ENCODE assay signal across 1 cellular context in the genomic region with DNA sequence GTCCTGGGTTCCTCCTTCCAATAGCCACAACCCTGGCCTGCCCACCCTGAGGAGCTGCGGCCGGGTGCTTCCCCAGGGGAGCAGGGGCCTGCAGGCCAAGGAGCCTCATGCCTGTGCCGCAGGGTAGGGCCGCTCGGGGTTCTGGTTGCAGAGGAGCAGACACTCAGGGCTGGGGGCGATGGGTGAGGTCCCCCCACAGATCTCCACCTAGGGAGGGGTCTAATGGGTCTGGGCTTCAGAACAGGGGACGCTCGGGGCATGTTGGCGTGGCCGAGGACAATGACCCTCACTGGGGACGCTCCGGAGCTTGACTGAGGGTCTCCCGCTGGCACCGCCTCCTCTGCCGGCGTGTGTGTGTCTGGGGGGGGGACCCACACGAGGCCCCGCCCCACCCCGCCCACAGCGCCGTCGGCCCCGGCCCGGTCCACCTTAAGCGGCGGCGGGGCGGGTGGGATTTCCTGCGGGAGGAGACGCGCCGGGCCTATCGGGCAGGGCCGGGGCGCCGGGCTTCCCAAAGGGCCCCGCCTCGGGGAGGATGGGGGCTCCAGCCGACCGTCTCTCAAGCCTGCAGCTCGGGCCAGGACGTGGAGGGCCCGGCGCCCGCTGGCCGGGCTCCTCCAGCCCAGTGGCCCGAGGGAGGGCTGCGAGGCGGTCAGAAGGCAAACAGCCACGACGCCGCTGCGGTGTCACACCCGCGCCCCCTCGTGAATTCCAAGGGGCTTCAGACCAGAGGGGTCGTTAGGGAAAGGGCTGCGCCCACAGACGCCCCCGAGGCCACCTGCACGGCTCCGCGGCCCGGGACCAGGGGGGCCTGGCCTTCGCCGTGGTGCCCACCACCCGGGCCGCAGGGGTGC.
A peak's percentile ranks its signal among the peaks of the same experiment; 100 is the strongest.
TF ChIP-seq lines count a peak whose summit lies in the region.

No MANE protein-coding gene starts in this region.

TF ChIP-seq in GM12878, 131 proteins besides CTCF, POLR2A, EP300 and RAD21 (continues in another document):
- TF ChIP-seq, protein P1, sequence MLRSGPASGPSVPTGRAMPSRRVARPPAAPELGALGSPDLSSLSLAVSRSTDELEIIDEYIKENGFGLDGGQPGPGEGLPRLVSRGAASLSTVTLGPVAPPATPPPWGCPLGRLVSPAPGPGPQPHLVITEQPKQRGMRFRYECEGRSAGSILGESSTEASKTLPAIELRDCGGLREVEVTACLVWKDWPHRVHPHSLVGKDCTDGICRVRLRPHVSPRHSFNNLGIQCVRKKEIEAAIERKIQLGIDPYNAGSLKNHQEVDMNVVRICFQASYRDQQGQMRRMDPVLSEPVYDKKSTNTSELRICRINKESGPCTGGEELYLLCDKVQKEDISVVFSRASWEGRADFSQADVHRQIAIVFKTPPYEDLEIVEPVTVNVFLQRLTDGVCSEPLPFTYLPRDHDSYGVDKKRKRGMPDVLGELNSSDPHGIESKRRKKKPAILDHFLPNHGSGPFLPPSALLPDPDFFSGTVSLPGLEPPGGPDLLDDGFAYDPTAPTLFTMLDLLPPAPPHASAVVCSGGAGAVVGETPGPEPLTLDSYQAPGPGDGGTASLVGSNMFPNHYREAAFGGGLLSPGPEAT (IDR thresholded peaks at IDR 0.05; ENCODE audit: low read depth), result no peak; the same call in 1 of the 2 replicates
- no peak for TF ChIP-seq CREM (IDR thresholded peaks at IDR 0.05; ENCODE audit: low read depth)
- TF ChIP-seq SUZ12 (IDR thresholded peaks at IDR 0.05; ENCODE audit: unreplicated experiment), result no peak
- TF ChIP-seq FOXK2 (IDR thresholded peaks at IDR 0.05), result no peak
- TF ChIP-seq ZNF274 (IDR thresholded peaks at IDR 0.05; ENCODE audit: insufficient read depth, insufficient read length), result no peak
- no peak for TF ChIP-seq KDM1A (IDR thresholded peaks at IDR 0.05; ENCODE audit: borderline replicate concordance)
- TF ChIP-seq, protein P2, sequence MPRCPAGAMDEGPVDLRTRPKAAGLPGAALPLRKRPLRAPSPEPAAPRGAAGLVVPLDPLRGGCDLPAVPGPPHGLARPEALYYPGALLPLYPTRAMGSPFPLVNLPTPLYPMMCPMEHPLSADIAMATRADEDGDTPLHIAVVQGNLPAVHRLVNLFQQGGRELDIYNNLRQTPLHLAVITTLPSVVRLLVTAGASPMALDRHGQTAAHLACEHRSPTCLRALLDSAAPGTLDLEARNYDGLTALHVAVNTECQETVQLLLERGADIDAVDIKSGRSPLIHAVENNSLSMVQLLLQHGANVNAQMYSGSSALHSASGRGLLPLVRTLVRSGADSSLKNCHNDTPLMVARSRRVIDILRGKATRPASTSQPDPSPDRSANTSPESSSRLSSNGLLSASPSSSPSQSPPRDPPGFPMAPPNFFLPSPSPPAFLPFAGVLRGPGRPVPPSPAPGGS (IDR thresholded peaks at IDR 0.05; ENCODE audit: borderline replicate concordance, insufficient read depth, low read depth, low read length, poor library complexity, severe bottlenecking), result no peak
- TF ChIP-seq TCF7 (IDR thresholded peaks at IDR 0.05; ENCODE audit: borderline replicate concordance), result no peak
- TF ChIP-seq SREBF2 (IDR thresholded peaks at IDR 0.05; ENCODE audit: low read length), result no peak
- TF ChIP-seq, protein P3, sequence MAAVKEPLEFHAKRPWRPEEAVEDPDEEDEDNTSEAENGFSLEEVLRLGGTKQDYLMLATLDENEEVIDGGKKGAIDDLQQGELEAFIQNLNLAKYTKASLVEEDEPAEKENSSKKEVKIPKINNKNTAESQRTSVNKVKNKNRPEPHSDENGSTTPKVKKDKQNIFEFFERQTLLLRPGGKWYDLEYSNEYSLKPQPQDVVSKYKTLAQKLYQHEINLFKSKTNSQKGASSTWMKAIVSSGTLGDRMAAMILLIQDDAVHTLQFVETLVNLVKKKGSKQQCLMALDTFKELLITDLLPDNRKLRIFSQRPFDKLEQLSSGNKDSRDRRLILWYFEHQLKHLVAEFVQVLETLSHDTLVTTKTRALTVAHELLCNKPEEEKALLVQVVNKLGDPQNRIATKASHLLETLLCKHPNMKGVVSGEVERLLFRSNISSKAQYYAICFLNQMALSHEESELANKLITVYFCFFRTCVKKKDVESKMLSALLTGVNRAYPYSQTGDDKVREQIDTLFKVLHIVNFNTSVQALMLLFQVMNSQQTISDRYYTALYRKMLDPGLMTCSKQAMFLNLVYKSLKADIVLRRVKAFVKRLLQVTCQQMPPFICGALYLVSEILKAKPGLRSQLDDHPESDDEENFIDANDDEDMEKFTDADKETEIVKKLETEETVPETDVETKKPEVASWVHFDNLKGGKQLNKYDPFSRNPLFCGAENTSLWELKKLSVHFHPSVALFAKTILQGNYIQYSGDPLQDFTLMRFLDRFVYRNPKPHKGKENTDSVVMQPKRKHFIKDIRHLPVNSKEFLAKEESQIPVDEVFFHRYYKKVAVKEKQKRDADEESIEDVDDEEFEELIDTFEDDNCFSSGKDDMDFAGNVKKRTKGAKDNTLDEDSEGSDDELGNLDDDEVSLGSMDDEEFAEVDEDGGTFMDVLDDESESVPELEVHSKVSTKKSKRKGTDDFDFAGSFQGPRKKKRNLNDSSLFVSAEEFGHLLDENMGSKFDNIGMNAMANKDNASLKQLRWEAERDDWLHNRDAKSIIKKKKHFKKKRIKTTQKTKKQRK (IDR thresholded peaks at IDR 0.05; ENCODE audit: low read depth, low read length), result no peak
- TF ChIP-seq, protein P4, sequence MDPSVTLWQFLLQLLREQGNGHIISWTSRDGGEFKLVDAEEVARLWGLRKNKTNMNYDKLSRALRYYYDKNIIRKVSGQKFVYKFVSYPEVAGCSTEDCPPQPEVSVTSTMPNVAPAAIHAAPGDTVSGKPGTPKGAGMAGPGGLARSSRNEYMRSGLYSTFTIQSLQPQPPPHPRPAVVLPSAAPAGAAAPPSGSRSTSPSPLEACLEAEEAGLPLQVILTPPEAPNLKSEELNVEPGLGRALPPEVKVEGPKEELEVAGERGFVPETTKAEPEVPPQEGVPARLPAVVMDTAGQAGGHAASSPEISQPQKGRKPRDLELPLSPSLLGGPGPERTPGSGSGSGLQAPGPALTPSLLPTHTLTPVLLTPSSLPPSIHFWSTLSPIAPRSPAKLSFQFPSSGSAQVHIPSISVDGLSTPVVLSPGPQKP (IDR thresholded peaks at IDR 0.05; ENCODE audit: low read depth, low read length), result no peak
- peak in 1 of 2 experiments; percentile 50; a peak in 1 of 3 replicates for TF ChIP-seq EGR1 (IDR thresholded peaks at IDR 0.05; ENCODE audit: borderline replicate concordance in 1 of 2, low read depth in 2 of 2, low read length in 2 of 2)
- TF ChIP-seq RCOR1 (conservative IDR thresholded peaks at IDR 0.05; ENCODE audit: low read depth, low read length), result no peak
- no peak for TF ChIP-seq TAF1 (IDR thresholded peaks at IDR 0.05; ENCODE audit: borderline replicate concordance, low read depth, low read length)
- TF ChIP-seq SP1 (IDR thresholded peaks at IDR 0.05; ENCODE audit: low read depth, low read length), result peak; percentile 42
- TF ChIP-seq, protein P5, sequence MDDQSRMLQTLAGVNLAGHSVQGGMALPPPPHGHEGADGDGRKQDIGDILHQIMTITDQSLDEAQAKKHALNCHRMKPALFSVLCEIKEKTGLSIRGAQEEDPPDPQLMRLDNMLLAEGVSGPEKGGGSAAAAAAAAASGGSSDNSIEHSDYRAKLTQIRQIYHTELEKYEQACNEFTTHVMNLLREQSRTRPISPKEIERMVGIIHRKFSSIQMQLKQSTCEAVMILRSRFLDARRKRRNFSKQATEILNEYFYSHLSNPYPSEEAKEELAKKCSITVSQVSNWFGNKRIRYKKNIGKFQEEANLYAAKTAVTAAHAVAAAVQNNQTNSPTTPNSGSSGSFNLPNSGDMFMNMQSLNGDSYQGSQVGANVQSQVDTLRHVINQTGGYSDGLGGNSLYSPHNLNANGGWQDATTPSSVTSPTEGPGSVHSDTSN (IDR thresholded peaks at IDR 0.05; ENCODE audit: insufficient replicate concordance, low read depth, low read length), result no peak
- no peak for TF ChIP-seq RBBP5 (conservative IDR thresholded peaks at IDR 0.05)
- TF ChIP-seq, protein P6, sequence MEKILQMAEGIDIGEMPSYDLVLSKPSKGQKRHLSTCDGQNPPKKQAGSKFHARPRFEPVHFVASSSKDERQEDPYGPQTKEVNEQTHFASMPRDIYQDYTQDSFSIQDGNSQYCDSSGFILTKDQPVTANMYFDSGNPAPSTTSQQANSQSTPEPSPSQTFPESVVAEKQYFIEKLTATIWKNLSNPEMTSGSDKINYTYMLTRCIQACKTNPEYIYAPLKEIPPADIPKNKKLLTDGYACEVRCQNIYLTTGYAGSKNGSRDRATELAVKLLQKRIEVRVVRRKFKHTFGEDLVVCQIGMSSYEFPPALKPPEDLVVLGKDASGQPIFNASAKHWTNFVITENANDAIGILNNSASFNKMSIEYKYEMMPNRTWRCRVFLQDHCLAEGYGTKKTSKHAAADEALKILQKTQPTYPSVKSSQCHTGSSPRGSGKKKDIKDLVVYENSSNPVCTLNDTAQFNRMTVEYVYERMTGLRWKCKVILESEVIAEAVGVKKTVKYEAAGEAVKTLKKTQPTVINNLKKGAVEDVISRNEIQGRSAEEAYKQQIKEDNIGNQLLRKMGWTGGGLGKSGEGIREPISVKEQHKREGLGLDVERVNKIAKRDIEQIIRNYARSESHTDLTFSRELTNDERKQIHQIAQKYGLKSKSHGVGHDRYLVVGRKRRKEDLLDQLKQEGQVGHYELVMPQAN (conservative IDR thresholded peaks at IDR 0.05), result peak; percentile 66
- TF ChIP-seq, protein P7, sequence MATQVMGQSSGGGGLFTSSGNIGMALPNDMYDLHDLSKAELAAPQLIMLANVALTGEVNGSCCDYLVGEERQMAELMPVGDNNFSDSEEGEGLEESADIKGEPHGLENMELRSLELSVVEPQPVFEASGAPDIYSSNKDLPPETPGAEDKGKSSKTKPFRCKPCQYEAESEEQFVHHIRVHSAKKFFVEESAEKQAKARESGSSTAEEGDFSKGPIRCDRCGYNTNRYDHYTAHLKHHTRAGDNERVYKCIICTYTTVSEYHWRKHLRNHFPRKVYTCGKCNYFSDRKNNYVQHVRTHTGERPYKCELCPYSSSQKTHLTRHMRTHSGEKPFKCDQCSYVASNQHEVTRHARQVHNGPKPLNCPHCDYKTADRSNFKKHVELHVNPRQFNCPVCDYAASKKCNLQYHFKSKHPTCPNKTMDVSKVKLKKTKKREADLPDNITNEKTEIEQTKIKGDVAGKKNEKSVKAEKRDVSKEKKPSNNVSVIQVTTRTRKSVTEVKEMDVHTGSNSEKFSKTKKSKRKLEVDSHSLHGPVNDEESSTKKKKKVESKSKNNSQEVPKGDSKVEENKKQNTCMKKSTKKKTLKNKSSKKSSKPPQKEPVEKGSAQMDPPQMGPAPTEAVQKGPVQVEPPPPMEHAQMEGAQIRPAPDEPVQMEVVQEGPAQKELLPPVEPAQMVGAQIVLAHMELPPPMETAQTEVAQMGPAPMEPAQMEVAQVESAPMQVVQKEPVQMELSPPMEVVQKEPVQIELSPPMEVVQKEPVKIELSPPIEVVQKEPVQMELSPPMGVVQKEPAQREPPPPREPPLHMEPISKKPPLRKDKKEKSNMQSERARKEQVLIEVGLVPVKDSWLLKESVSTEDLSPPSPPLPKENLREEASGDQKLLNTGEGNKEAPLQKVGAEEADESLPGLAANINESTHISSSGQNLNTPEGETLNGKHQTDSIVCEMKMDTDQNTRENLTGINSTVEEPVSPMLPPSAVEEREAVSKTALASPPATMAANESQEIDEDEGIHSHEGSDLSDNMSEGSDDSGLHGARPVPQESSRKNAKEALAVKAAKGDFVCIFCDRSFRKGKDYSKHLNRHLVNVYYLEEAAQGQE (IDR thresholded peaks at IDR 0.05; ENCODE audit: low read depth, low read length), result no peak
- no peak for TF ChIP-seq ZZZ3 (IDR thresholded peaks at IDR 0.05; ENCODE audit: control insufficient read depth, insufficient read length, low read depth)
- TF ChIP-seq POU2F2 (IDR thresholded peaks at IDR 0.05; ENCODE audit: borderline replicate concordance, low read depth, low read length), result no peak
- TF ChIP-seq, protein P8, sequence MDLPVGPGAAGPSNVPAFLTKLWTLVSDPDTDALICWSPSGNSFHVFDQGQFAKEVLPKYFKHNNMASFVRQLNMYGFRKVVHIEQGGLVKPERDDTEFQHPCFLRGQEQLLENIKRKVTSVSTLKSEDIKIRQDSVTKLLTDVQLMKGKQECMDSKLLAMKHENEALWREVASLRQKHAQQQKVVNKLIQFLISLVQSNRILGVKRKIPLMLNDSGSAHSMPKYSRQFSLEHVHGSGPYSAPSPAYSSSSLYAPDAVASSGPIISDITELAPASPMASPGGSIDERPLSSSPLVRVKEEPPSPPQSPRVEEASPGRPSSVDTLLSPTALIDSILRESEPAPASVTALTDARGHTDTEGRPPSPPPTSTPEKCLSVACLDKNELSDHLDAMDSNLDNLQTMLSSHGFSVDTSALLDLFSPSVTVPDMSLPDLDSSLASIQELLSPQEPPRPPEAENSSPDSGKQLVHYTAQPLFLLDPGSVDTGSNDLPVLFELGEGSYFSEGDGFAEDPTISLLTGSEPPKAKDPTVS (IDR thresholded peaks at IDR 0.05; ENCODE audit: low read depth, low read length), result no peak
- 0 out of 2 replicates have a peak, but pooled peaks have one; percentile 49 for TF ChIP-seq CREB1 (IDR thresholded peaks at IDR 0.05; ENCODE audit: low read depth)
- TF ChIP-seq, protein P9, sequence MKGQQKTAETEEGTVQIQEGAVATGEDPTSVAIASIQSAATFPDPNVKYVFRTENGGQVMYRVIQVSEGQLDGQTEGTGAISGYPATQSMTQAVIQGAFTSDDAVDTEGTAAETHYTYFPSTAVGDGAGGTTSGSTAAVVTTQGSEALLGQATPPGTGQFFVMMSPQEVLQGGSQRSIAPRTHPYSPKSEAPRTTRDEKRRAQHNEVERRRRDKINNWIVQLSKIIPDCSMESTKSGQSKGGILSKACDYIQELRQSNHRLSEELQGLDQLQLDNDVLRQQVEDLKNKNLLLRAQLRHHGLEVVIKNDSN (IDR thresholded peaks at IDR 0.05; ENCODE audit: borderline replicate concordance, extremely low read length, insufficient read depth, low read depth, low read length), result no peak
- TF ChIP-seq PML (IDR thresholded peaks at IDR 0.05; ENCODE audit: low read length), result no peak
- no peak for TF ChIP-seq ZNF207 (IDR thresholded peaks at IDR 0.05; ENCODE audit: borderline replicate concordance)
- no peak for TF ChIP-seq MTA3 (IDR thresholded peaks at IDR 0.05; ENCODE audit: borderline replicate concordance, low read length)
- TF ChIP-seq HDAC2 (IDR thresholded peaks at IDR 0.05), result no peak
- no peak for TF ChIP-seq ZBED1 (IDR thresholded peaks at IDR 0.05; ENCODE audit: borderline replicate concordance)
- TF ChIP-seq, protein P10, sequence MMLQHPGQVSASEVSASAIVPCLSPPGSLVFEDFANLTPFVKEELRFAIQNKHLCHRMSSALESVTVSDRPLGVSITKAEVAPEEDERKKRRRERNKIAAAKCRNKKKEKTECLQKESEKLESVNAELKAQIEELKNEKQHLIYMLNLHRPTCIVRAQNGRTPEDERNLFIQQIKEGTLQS (IDR thresholded peaks at IDR 0.05; ENCODE audit: borderline replicate concordance, extremely low read depth, low read depth, low read length), result no peak
- no peak for TF ChIP-seq MTA2 (IDR thresholded peaks at IDR 0.05; ENCODE audit: low read depth)
- no peak for TF ChIP-seq PAX5 (IDR thresholded peaks at IDR 0.05; ENCODE audit: borderline replicate concordance, low read depth, low read length)
- no peak for TF ChIP-seq NRF1 (conservative IDR thresholded peaks at IDR 0.05; ENCODE audit: low read depth, low read length)
- no peak for TF ChIP-seq ASH2L (IDR thresholded peaks at IDR 0.05; ENCODE audit: borderline replicate concordance, low read depth)
